24 cellular contexts compared by ENCODE assay signal in the genomic region with DNA sequence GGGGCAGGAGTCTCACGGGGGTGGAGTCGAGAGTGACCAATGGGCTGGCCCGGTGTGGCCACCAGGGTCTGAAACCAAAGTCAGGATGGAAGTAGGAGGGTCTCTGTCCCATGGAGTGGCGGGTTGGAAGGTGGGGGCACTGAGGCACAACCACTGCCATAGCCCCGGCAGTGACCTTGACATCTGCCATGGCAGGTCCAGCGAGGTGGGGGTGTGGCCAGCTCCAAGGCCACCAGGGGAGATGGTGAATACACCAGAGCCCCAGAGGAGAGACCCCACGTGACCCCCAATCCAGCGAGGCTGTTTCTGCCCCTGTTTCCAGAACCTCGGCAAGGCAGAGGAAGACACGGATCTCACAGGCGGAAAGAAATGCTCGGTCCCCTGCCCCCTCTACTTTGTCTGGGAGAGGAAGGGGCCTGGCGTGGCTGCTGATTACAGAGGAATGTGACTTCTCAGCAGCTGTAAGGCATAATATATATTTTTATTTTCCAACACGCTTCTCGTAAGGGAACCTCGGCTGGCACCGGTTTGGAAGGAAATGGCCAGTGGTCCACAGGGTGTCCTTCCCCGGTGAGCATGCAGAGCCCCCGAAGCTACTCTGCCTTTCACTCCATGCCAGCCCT.
DNase-seq lines count a peak whose midpoint lies in the region; ATAC-seq and TF ChIP-seq lines count a peak whose summit lies in the region.
"Had no signal": no experiment of that assay in that cellular context is flagged by ENCODE, and none has a peak within 500 bp of the region (broad histone marks: within the 10 kb centered on the region; RNA-seq: fewer than 3 reads in every experiment).

No MANE protein-coding gene starts in this region.

- H3K9me3 Mint-ChIP-seq in endothelial cell (ENCODE audit: unreplicated experiment) (no peaks in the 10 kb centered on the region), nephron (no peaks in the 10 kb centered on the region)
- H3K9me3 Mint-ChIP-seq in activated T-cell treated with anti-CD3 and anti-CD28 coated beads, Interleukin-2, amount 50 U/mL, for 24 hours, result no peaks in the 10 kb centered on the region
- H3K9me3 Mint-ChIP-seq: activated naive CD4-positive, alpha-beta T cell treated with anti-CD3 and anti-CD28 coated beads, Interleukin-2, amount 10 ng/mL, durations not matched to agents 7 days and 5 days; CD4-positive, alpha-beta T cell had no signal

- H3K4me1 Mint-ChIP-seq in endothelial cell (ENCODE audit: unreplicated experiment) (peaks cover 42% of the 10 kb centered on the region), nephron (peaks cover 68% of the 10 kb centered on the region)
- no peaks in the 10 kb centered on the region for H3K4me1 Mint-ChIP-seq in activated T-cell treated with anti-CD3 and anti-CD28 coated beads, Interleukin-2, amount 50 U/mL, for 24 hours (ENCODE audit: low read depth)
- H3K4me1 Mint-ChIP-seq: activated naive CD4-positive, alpha-beta T cell treated with anti-CD3 and anti-CD28 coated beads, Interleukin-2, amount 10 ng/mL, durations not matched to agents 7 days and 5 days had no signal

- intact Hi-C loops in upper lobe of right lung (cut with DNase I) (no loop called here), tibial artery (cut with DNase I; ENCODE audit: low total_unique reads) (no loop called here)

- H3K27ac Mint-ChIP-seq in endothelial cell (ENCODE audit: unreplicated experiment), result peak overlapping the region; percentile 57
- H3K27ac Mint-ChIP-seq in nephron, result peak overlapping the region; percentile 54 to 78 (median 68)
- H3K27ac Mint-ChIP-seq in activated T-cell treated with anti-CD3 and anti-CD28 coated beads, Interleukin-2, amount 50 U/mL, for 24 hours, result no peak overlapping the region
- H3K27ac Mint-ChIP-seq: activated naive CD4-positive, alpha-beta T cell treated with anti-CD3 and anti-CD28 coated beads, Interleukin-2, amount 10 ng/mL, durations not matched to agents 7 days and 5 days; CD4-positive, alpha-beta T cell had no signal

- H3K4me3 ChIP-seq in upper lobe of right lung (no peak overlapping the region), tibial artery (no peak overlapping the region)
- H3K4me3 ChIP-seq: gastroesophageal sphincter, PC-9, transverse colon had no signal

- H3K9me3 ChIP-seq in upper lobe of right lung (no peaks in the 10 kb centered on the region), tibial artery (no peaks in the 10 kb centered on the region)
- H3K9me3 ChIP-seq: gastroesophageal sphincter, transverse colon had no signal

- H3K27me3 Mint-ChIP-seq in endothelial cell (ENCODE audit: unreplicated experiment), result peaks cover 5% of the 10 kb centered on the region
- H3K27me3 Mint-ChIP-seq in nephron (ENCODE audit: low read depth), result peaks cover 4% of the 10 kb centered on the region
- peaks cover 6% of the 10 kb centered on the region for H3K27me3 Mint-ChIP-seq in activated T-cell treated with anti-CD3 and anti-CD28 coated beads, Interleukin-2, amount 50 U/mL, for 24 hours

- H3K36me3 ChIP-seq in upper lobe of right lung (no peaks in the 10 kb centered on the region), tibial artery (peaks cover 0 to 4% (median 0%) of the 10 kb centered on the region in 3 donors)
- H3K36me3 ChIP-seq: brain microvascular endothelial cell, gastroesophageal sphincter, transverse colon had no signal

- H3K27me3 ChIP-seq in upper lobe of right lung, result no peaks in the 10 kb centered on the region
- H3K27me3 ChIP-seq in tibial artery, result no peaks in the 10 kb centered on the region
- H3K27me3 ChIP-seq: brain microvascular endothelial cell, gastroesophageal sphincter, transverse colon had no signal

- H3K36me3 Mint-ChIP-seq in endothelial cell (ENCODE audit: low read depth, unreplicated experiment) (no peaks in the 10 kb centered on the region), nephron (ENCODE audit: low read depth) (no peaks in the 10 kb centered on the region)
- no peaks in the 10 kb centered on the region for H3K36me3 Mint-ChIP-seq in activated T-cell treated with anti-CD3 and anti-CD28 coated beads, Interleukin-2, amount 50 U/mL, for 24 hours (ENCODE audit: low read depth)
- H3K36me3 Mint-ChIP-seq: activated naive CD4-positive, alpha-beta T cell treated with anti-CD3 and anti-CD28 coated beads, Interleukin-2, amount 10 ng/mL, durations not matched to agents 7 days and 5 days had no signal

- TF ChIP-seq CTCF in endothelial cell (IDR thresholded peaks at IDR 0.05; ENCODE audit: unreplicated experiment) (no peak), nephron (IDR thresholded peaks at IDR 0.05; ENCODE audit: unreplicated experiment in 3 of 3) (no peak), upper lobe of right lung (IDR thresholded peaks at IDR 0.05) (no peak), tibial artery (IDR thresholded peaks at IDR 0.05) (no peak)

- peaks cover 23% of the 10 kb centered on the region for H3K4me1 ChIP-seq in upper lobe of right lung
- H3K4me1 ChIP-seq in tibial artery, result peaks cover 0 to 12% (median 0%) of the 10 kb centered on the region in 4 donors

- H3K27ac ChIP-seq in upper lobe of right lung, result peak overlapping the region; percentile 18
- H3K27ac ChIP-seq in tibial artery, result no peak overlapping the region
- H3K27ac ChIP-seq: brain microvascular endothelial cell, PC-9 had no signal

- H3K4me3 Mint-ChIP-seq in endothelial cell (ENCODE audit: unreplicated experiment) (no peak overlapping the region), nephron (peak overlapping the region in 1 of 3 experiments; percentile 25)
- H3K4me3 Mint-ChIP-seq in activated T-cell treated with anti-CD3 and anti-CD28 coated beads, Interleukin-2, amount 50 U/mL, for 24 hours, result no peak overlapping the region
- H3K4me3 Mint-ChIP-seq: activated naive CD4-positive, alpha-beta T cell treated with anti-CD3 and anti-CD28 coated beads, Interleukin-2, amount 10 ng/mL, durations not matched to agents 7 days and 5 days; CD4-positive, alpha-beta T cell had no signal

- ATAC-seq in upper lobe of right lung (no peak), HG02678 (IDR thresholded peaks at IDR 0.05; ENCODE audit: unreplicated experiment) (no peak)
- ATAC-seq: activated CD4-positive, CD25-positive, alpha-beta regulatory T cell treated with anti-CD3 and anti-CD28 coated beads, Interleukin-2, amount 50 U/mL, for 24 hours; gastroesophageal sphincter had no signal

- DNase-seq in NCI-H2081 treated with DMSO at 0.1 percent for 48 hours (lab: John Stamatoyannopoulos, UW) (peak; percentile 46), NCI-H2081 (lab: John Stamatoyannopoulos, UW) (no peak), endothelial cell (ENCODE audit: low spot score) (no peak), upper lobe of right lung (no peak), tibial artery (no peak)
- no peak for DNase-seq in activated T-cell treated with anti-CD3 and anti-CD28 coated beads, Interleukin-2, amount 50 U/mL, for 24 hours
- DNase-seq: 8988T; activated CD4-positive, alpha-beta T cell treated with anti-CD3 and anti-CD28 coated beads, Interleukin-2, amount 50 U/mL, for 48 hours; activated naive CD4-positive, alpha-beta T cell treated with anti-CD3 and anti-CD28 coated beads, Interleukin-2, amount 10 ng/mL, durations not matched to agents 7 days and 5 days; brain microvascular endothelial cell; CD4-positive, alpha-beta T cell; hippocampal formation; KBM-7; mammary epithelial cell; NCI-H2227 treated with DMSO at 0.1 percent for 48 hours; PC-9; Right ventricle myocardium superior; stimulated activated CD4-positive, alpha-beta T cell treated with anti-CD3 and anti-CD28 coated beads, Interleukin-2, amount 100 ng/mL, for 48 hours; T-helper 2 cell had no signal
